In genomic region chr6:71248306-71248705, GRCh38 we compare ENCODE assay signal across 9 cellular contexts. TPM values are rescaled to one million over a fixed set of nuclear protein-coding genes. Genes with fewer than 3 reads are reported as not detected.
A peak's percentile ranks its signal among the peaks of the same experiment; 100 is the strongest.
DNase-seq lines count a peak whose midpoint lies in the region; ATAC-seq, FAIRE-seq and TF ChIP-seq lines count a peak whose summit lies in the region.
"Had no signal": no experiment of that assay in that cellular context is flagged by ENCODE, and none has a peak within 500 bp of the region (broad histone marks: within the 10 kb centered on the region; RNA-seq: fewer than 3 reads in every experiment).

No MANE protein-coding gene starts in this region.

- H3K4ac ChIP-seq in IMR-90 (ENCODE audit: low read depth, low read length) = peak overlapping the region; percentile 47

- H2BK15ac ChIP-seq in IMR-90 (ENCODE audit: low read depth, low read length) = peak overlapping the region; percentile 13; the same call in 1 of the 3 replicates

- H3K9me1 ChIP-seq in IMR-90 (ENCODE audit: insufficient read depth, low read length) = peaks cover 2% of the 10 kb centered on the region; the same call in 1 of the 2 replicates

- RAD21 ChIA-PET in GM12878 (lab: Charles Lee; ENCODE audit: unreplicated experiment) = interaction anchor here (1.3 to 1.9 kb wide), 2 partner anchors 10 to 40 kb away, joined by 3 to 7 read pairs; partner anchors contain the start of gene OGFRL1

- peak overlapping the region; percentile 80 for H2BK5ac ChIP-seq in IMR-90 (ENCODE audit: low read depth, low read length, poor library complexity, severe bottlenecking)

- peaks cover 11% of the 10 kb centered on the region; the same call in 1 of the 2 replicates for H3K9me3 ChIP-seq in BLaER1
- 0 out of 2 replicates have a peak, but pooled peaks cover 2% of the 10 kb centered on the region for H3K9me3 ChIP-seq in IMR-90 (ENCODE audit: control insufficient read depth, insufficient read depth, low read length)
- no peaks in the 10 kb centered on the region for H3K9me3 ChIP-seq in GM12878 (replicated peaks; ENCODE audit: control insufficient read depth, insufficient read depth, low read length)
- H3K9me3 ChIP-seq in mesodermal cell (ENCODE audit: control insufficient read depth, low read length) = no peaks in the 10 kb centered on the region

- no peak overlapping the region for H3K27ac ChIP-seq in BLaER1
- peak overlapping the region; percentile 51 for H3K27ac ChIP-seq in IMR-90 (ENCODE audit: insufficient read depth, low read length)
- no peak overlapping the region for H3K27ac ChIP-seq in GM12878 (ENCODE audit: control insufficient read depth, insufficient read depth)
- peak overlapping the region; percentile 10 for H3K27ac ChIP-seq in mesodermal cell (ENCODE audit: low read depth, low read length, severe bottlenecking)
- H3K27ac ChIP-seq: cardiac muscle cell had no signal

- 0 out of 2 replicates have a peak overlapping the region, but pooled peaks have one; percentile 7 for H4K91ac ChIP-seq in IMR-90 (ENCODE audit: insufficient read depth, low read depth, low read length)

- no peak overlapping the region for H3K9ac ChIP-seq in BLaER1
- no peak overlapping the region for H3K9ac ChIP-seq in IMR-90 (ENCODE audit: low read depth, low read length)
- H3K9ac ChIP-seq in GM12878 (ENCODE audit: control insufficient read depth, insufficient read depth, low read length) = no peak overlapping the region

- peak overlapping the region; percentile 50 to 76; a peak in 1 of 4 replicates for H4K8ac ChIP-seq in IMR-90 (ENCODE audit: low read depth in 2 of 2, low read length in 2 of 2)

- H3K27me3 ChIP-seq in BLaER1 (no peaks in the 10 kb centered on the region), IMR-90 (ENCODE audit: control insufficient read depth, insufficient read depth, low read length) (no peaks in the 10 kb centered on the region), GM12878 (replicated peaks in 1 of 2; ENCODE audit: control insufficient read depth in 2 of 2, insufficient read depth in 2 of 2, low read length in 1 of 2) (no peaks in the 10 kb centered on the region)
- H3K27me3 ChIP-seq: cardiac muscle cell had no signal

- no peak for TF ChIP-seq CTCF in IMR-90 (conservative IDR thresholded peaks at IDR 0.05; ENCODE audit: low read depth, low read length)
- peak in 1 of 3 experiments; percentile 14; a peak in 1 of 6 replicates for TF ChIP-seq CTCF in GM12878 (IDR thresholded peaks at IDR 0.05 in 2 of 3, conservative IDR thresholded peaks at IDR 0.05 in 1 of 3; ENCODE audit: control insufficient read depth in 2 of 3, extremely low read depth in 1 of 3, insufficient read depth in 1 of 3, low read depth in 3 of 3, low read length in 3 of 3)

- BruUV-seq in IMR-90 (replicated peaks; lab: Mats Ljungman, UMichigan) (no TSS peak), GM12878 (replicated peaks; lab: Mats Ljungman, UMichigan) (no TSS peak)

- in situ Hi-C loops in IMR-90 (cut with MboI; ENCODE audit: low sequenced_read_pairs) (no loop called here), GM12878 (cut with MboI) (no loop called here)

- H2BK120ac ChIP-seq in IMR-90 (ENCODE audit: low read depth, low read length) = peak overlapping the region; percentile 64; the same call in 1 of the 2 replicates

- H3K4me3 ChIP-seq in BLaER1 = no peak overlapping the region
- H3K4me3 ChIP-seq in IMR-90 (ENCODE audit: insufficient read depth, low read depth, low read length) = no peak overlapping the region
- no peak overlapping the region for H3K4me3 ChIP-seq in GM12878
- H3K4me3 ChIP-seq in mesodermal cell (ENCODE audit: extremely low read depth, insufficient read depth, low read length, poor library complexity, severe bottlenecking) = no peak overlapping the region
- H3K4me3 ChIP-seq: cardiac muscle cell had no signal

- DNase-seq in IMR-90 (peak; percentile 75), GM12878 (ENCODE audit: low read depth, low spot score) (peak; percentile 48), GM19238 (ENCODE audit: insufficient read length, low spot score) (no peak), activated gamma-delta T cell (lab: John Stamatoyannopoulos, UW) (no peak)
- no peak for DNase-seq in stimulated activated CD8-positive, alpha-beta memory T cell treated with anti-CD3 and anti-CD28 coated beads, Interleukin-4, amount 100 ng/mL, for 48 hours

- TF ChIP-seq EP300 in GM12878 (IDR thresholded peaks at IDR 0.05; ENCODE audit: borderline replicate concordance in 1 of 2, control insufficient read depth in 1 of 2, low read depth in 2 of 2, low read length in 2 of 2) = no peak

- peak; percentile 83 for ATAC-seq in GM21529 (IDR thresholded peaks at IDR 0.05; ENCODE audit: unreplicated experiment)
- ATAC-seq in IMR-90 (ENCODE audit: low read depth) = peak; percentile 91
- peak; percentile 97 for ATAC-seq in GM12878

- H3K79me1 ChIP-seq in IMR-90 (ENCODE audit: low read depth in 1 of 2, low read length in 2 of 2) = no peaks in the 10 kb centered on the region

- SMC1A ChIA-PET in GM12878 (lab: Charles Lee; ENCODE audit: uncharacterized antibody, unreplicated experiment) = interaction anchor here (1.0 to 3.2 kb wide), 9 partner anchors 14 to 102 kb away, joined by 3 to 13 read pairs (median 4); partner anchors contain the start of gene OGFRL1

- H2BK20ac ChIP-seq in IMR-90 (ENCODE audit: low read depth, low read length) = peak overlapping the region; percentile 30; the same call in 1 of the 2 replicates

- H4K5ac ChIP-seq in IMR-90 (ENCODE audit: low read depth, low read length) = no peak overlapping the region

- no peak overlapping the region for H3K56ac ChIP-seq in IMR-90 (ENCODE audit: extremely low read depth, insufficient read depth, low read length)

- no peak for FAIRE-seq in GM12878 (lab: Jason Lieb, UNC)

- no peak overlapping the region for H2AK9ac ChIP-seq in IMR-90 (replicated peaks; ENCODE audit: low read depth, low read length, poor library complexity)

- TF ChIP-seq POLR2A in IMR-90 (IDR thresholded peaks at IDR 0.05; ENCODE audit: low read depth, low read length) (no peak), GM12878 (IDR thresholded peaks at IDR 0.05; ENCODE audit: low read depth, low read length) (no peak)

- no peak for TF ChIP-seq RAD21 in IMR-90 (IDR thresholded peaks at IDR 0.05; ENCODE audit: low read length)
- 0 out of 2 replicates have a peak, but pooled peaks have one; percentile 4 for TF ChIP-seq RAD21 in GM12878 (IDR thresholded peaks at IDR 0.05; ENCODE audit: insufficient read depth, low read depth, low read length)

- H3K79me2 ChIP-seq in GM12878 (ENCODE audit: control insufficient read depth, insufficient read depth, low read length) = no peaks in the 10 kb centered on the region

- peak overlapping the region; percentile 52; the same call in 1 of the 2 replicates for H2AK5ac ChIP-seq in IMR-90 (ENCODE audit: low read depth, low read length)

- intact Hi-C loops in IMR-90 (cut with micrococcal nuclease) (no loop called here), GM12878 (cut with micrococcal nuclease; ENCODE audit: unreplicated experiment) (no loop called here)

- H3K36me3 ChIP-seq in BLaER1 = no peaks in the 10 kb centered on the region
- no peaks in the 10 kb centered on the region for H3K36me3 ChIP-seq in IMR-90 (ENCODE audit: control insufficient read depth, insufficient read depth, low read length)
- no peaks in the 10 kb centered on the region for H3K36me3 ChIP-seq in GM12878 (ENCODE audit: control insufficient read depth in 2 of 2, insufficient read depth in 2 of 2, low read length in 1 of 2)
- no peaks in the 10 kb centered on the region for H3K36me3 ChIP-seq in mesodermal cell (ENCODE audit: control insufficient read depth, insufficient read depth, low read length)
- H3K36me3 ChIP-seq: cardiac muscle cell had no signal

- 0 out of 2 replicates have a peak overlapping the region, but pooled peaks have one; percentile 15 for H3K18ac ChIP-seq in IMR-90 (ENCODE audit: low read depth, low read length)

- H4K20me1 ChIP-seq in BLaER1 (no peaks in the 10 kb centered on the region), IMR-90 (ENCODE audit: insufficient read depth, low read length) (no peaks in the 10 kb centered on the region), GM12878 (ENCODE audit: control insufficient read depth, insufficient read depth) (no peaks in the 10 kb centered on the region)

- CTCF ChIA-PET in IMR-90 (lab: Yijun Ruan, JAX) (interaction anchor here (0.8 kb wide), 1 partner anchor 16 kb away, joined by 4 read pairs; no protein-coding TSS in a partner anchor), GM12878 (lab: Yijun Ruan, JAX) (interaction anchor here (0.6 to 1.5 kb wide), 11 partner anchors 13 to 235 kb away, joined by 3 to 5 read pairs (median 3); partner anchors contain the start of gene OGFRL1)

- peak overlapping the region; percentile 17; the same call in 1 of the 2 replicates for H3K14ac ChIP-seq in IMR-90 (replicated peaks; ENCODE audit: low read depth, low read length)

- H2AFZ ChIP-seq in IMR-90 (replicated peaks; ENCODE audit: low read length, poor library complexity) = peak overlapping the region; percentile 36
- peak overlapping the region; percentile 24 for H2AFZ ChIP-seq in GM12878 (ENCODE audit: control insufficient read depth, low read depth, low read length)

- dilution Hi-C loops in IMR-90 (cut with HindIII; ENCODE audit: low sequenced_read_pairs, unreplicated experiment) = no loop called here

- H3K4me1 ChIP-seq in BLaER1 (peaks cover 37% of the 10 kb centered on the region), IMR-90 (ENCODE audit: control insufficient read depth, insufficient read depth, low read length) (peaks cover 7% of the 10 kb centered on the region), GM12878 (ENCODE audit: control insufficient read depth, insufficient read depth, low read length) (no peaks in the 10 kb centered on the region), mesodermal cell (ENCODE audit: control insufficient read depth, insufficient read depth, low read length, poor library complexity, severe bottlenecking) (peaks cover 40% of the 10 kb centered on the region)

- POLR2A ChIA-PET in IMR-90 (lab: Charles Lee; ENCODE audit: unreplicated experiment) (no interaction called here), GM12878 (lab: Charles Lee) (no interaction called here)

- peak overlapping the region; percentile 11; the same call in 1 of the 2 replicates for H3K4me2 ChIP-seq in BLaER1
- H3K4me2 ChIP-seq in IMR-90 (ENCODE audit: low read depth, low read length) = no peak overlapping the region
- H3K4me2 ChIP-seq in GM12878 (ENCODE audit: control insufficient read depth, insufficient read depth) = 0 out of 2 replicates have a peak overlapping the region, but pooled peaks have one; percentile 7

- H3K23ac ChIP-seq in IMR-90 (ENCODE audit: low read depth, low read length) = no peak overlapping the region

RNA-seq across cellular contexts. Expression of gene OGFRL1, which starts 40.3 kb away (rescaled TPM):
- 5.7 and 14.4 TPM in 2 replicates for total RNA-seq in IMR-90 (2012; rRNA removed)
- 3.7 and 5.4 TPM in 2 replicates for polyA plus RNA-seq in IMR-90 (2012; rRNA removed)
- polyA plus RNA-seq in IMR-90 (2012; cell fraction: cytosol; rRNA removed) = 0.65 and 1.2 TPM in 2 replicates
- polyA plus RNA-seq in IMR-90 (2012; cell fraction: nucleus; rRNA removed; ENCODE audit: low replicate concordance) = 0.41 and 2.7 TPM in 2 replicates
- total RNA-seq in GM12878 (2013; cell fraction: nucleolus; rRNA removed) = 4.4 and 4.8 TPM in 2 replicates
- 3.6 and 5.1 TPM in 2 replicates for total RNA-seq in GM12878 (2014; rRNA removed)
- 5.8 and 6.8 TPM in 2 replicates for total RNA-seq in GM12878 (2014; rRNA removed; fragmentation: Illumina TruSeq; extraction: Trizol)
- 3.8 and 4.0 TPM in 2 replicates for total RNA-seq in GM12878 (2021)
- polyA plus RNA-seq in GM12878 (2011; ENCODE audit: low read depth) = 1.1 TPM
- polyA plus RNA-seq in GM12878 (2011; rRNA removed) = 0.80 and 1.4 TPM in 2 replicates
- 0.22 and 0.30 TPM in 2 replicates for polyA plus RNA-seq in GM12878 (2011; cell fraction: cytosol; rRNA removed)
- polyA plus RNA-seq in GM12878 (2011; cell fraction: nucleus; rRNA removed) = 0.36 and 0.76 TPM in 2 replicates
- polyA plus RNA-seq in GM12878 (2012) = 1.5 and 2.2 TPM in 2 replicates
- 4.4 and 6.6 TPM in 2 replicates for polyA plus RNA-seq in GM12878 (2014; fragmentation: Illumina TruSeq; extraction: Trizol)
- 1 to 10 TPM; 1.1 to 1.4 TPM for polyA plus RNA-seq in GM12878 (2014; fragmentation: Nextera tagmentation; extraction: Ambion mirVana)
- polyA plus RNA-seq in GM12878 (2014; rRNA removed) = 2.2 and 3.0 TPM in 2 replicates
- polyA plus RNA-seq in GM12878 (2016; fragmentation: Nextera tagmentation; extraction: Ambion mirVana) = 1 to 10 TPM in 1 of 2 experiments, under 1 TPM in 1; 0.24 to 1.7 TPM
- 0.37 and 0.98 TPM in 2 replicates for polyA minus RNA-seq in GM12878 (2011; rRNA and poly(A)+ RNA removed)
- 0.27 and 0.31 TPM in 2 replicates for polyA minus RNA-seq in GM12878 (2011; cell fraction: cytosol; rRNA and poly(A)+ RNA removed)
- polyA minus RNA-seq in GM12878 (2011; cell fraction: nucleus; rRNA and poly(A)+ RNA removed) = 0.73 and 0.96 TPM in 2 replicates
- polyA plus RNA-seq in mesodermal cell (2013, experiment 1 of 2) = 9.0 TPM
- 11.3 TPM for polyA plus RNA-seq in mesodermal cell (2013, experiment 2 of 2)

Comparison
In these comparisons a context has a peak if more than half of its experiments do, and no peak if none do; other contexts are left out.
1. H3K27ac ChIP-seq: peak in IMR-90 (single experiment) and mesodermal cell (single experiment); none in BLaER1 (single experiment) and GM12878 (single experiment).
2. DNase-seq: peak in IMR-90 (single experiment) and GM12878 (single experiment); none in stimulated activated CD8-positive, alpha-beta memory T cell treated with anti-CD3 and anti-CD28 coated beads, Interleukin-4, amount 100 ng/mL, for 48 hours (single experiment), GM19238 (single experiment) and activated gamma-delta T cell (single experiment).
3. Peak in every context shown above with its lines, with median percentiles within 50 percentile points of each other: ATAC-seq.